In the genomic region with DNA sequence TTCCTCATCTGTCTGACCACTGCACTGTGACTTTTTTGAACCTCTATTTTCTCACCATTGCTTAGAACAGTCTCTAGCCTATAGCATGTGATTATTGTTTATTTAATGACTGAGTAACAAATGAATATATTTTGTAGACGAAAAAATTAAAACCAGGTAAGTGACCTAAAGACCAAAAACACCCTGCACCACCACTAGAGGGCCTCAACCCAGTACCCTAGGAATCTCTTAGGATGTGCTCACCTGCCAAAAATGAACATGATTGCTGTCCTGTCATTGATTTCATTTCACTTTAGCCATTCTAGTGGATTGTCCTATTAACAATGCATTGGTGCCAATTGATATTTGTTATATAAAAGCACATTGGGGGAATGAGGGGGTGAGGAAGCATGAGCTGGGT, we compare ENCODE assay signal across 10 cellular contexts.
DNase-seq lines count a peak whose midpoint lies in the region; ATAC-seq, FAIRE-seq and TF ChIP-seq lines count a peak whose summit lies in the region.
"Had no signal": no experiment of that assay in that cellular context is flagged by ENCODE, and none has a peak within 500 bp of the region (broad histone marks: within the 10 kb centered on the region; RNA-seq: fewer than 3 reads in every experiment).

No MANE protein-coding gene starts in this region.

- peak; percentile 43 for TF ChIP-seq CTCF in CD8-positive, alpha-beta T cell (IDR thresholded peaks at IDR 0.05)
- peak; percentile 21 for TF ChIP-seq CTCF in GM13977 (IDR thresholded peaks at IDR 0.05; ENCODE audit: extremely low read depth, insufficient read depth, missing control alignments)
- TF ChIP-seq CTCF in adrenal gland (IDR thresholded peaks at IDR 0.05), result peak; percentile 17 to 45 (median 28)
- peak; percentile 30; the same call in 1 of the 2 replicates for TF ChIP-seq CTCF in HepG2 (CRISPR knock-in tag; IDR thresholded peaks at IDR 0.05)

- H3K79me2 ChIP-seq in HepG2 (ENCODE audit: insufficient read depth, low read length), result no peaks in the 10 kb centered on the region

- in situ Hi-C loops in GM13977 (cut with MboI; ENCODE audit: low pct_unique_long_range_greater_than_20kb, low sequenced_read_pairs, unreplicated experiment) (loop anchor here (25.0 kb wide), 2 partner anchors 266 to 1466 kb away; a partner anchor contains a TSS), HepG2 (cut with HindIII; ENCODE audit: extremely low pct_ligation_motif_present, low pct_unique_long_range_greater_than_20kb) (loop anchor here (25.0 kb wide), 2 partner anchors 366 to 1466 kb away; a partner anchor contains a TSS)

- no peak overlapping the region for H3K4me3 Mint-ChIP-seq in CD8-positive, alpha-beta T cell

- intact Hi-C loops in CD8-positive, alpha-beta T cell (cut with DNase I, micrococcal nuclease), result loop anchor here in 1 of 2 experiments (10.0 kb wide), 2 partner anchors 1229 to 1469 kb away; a partner anchor contains a TSS
- intact Hi-C loops in adrenal gland (cut with DNase I), result loop anchor here in 1 of 2 donors (10.0 kb wide), 1 partner anchor 269 kb away; no protein-coding TSS in a partner anchor
- intact Hi-C loops in HepG2 (cut with micrococcal nuclease; ENCODE audit: unreplicated experiment), result loop anchor here (1.0 to 10.0 kb wide), 2 partner anchors 63 to 399 kb away; no protein-coding TSS in a partner anchor

- no peaks in the 10 kb centered on the region for H3K4me1 Mint-ChIP-seq in CD8-positive, alpha-beta T cell (ENCODE audit: low read depth)

- BruUV-seq in HepG2 (replicated peaks; lab: Mats Ljungman, UMichigan), result no TSS peak

- FAIRE-seq in HepG2 (lab: Jason Lieb, UNC) (no peak), small intestine (lab: Jason Lieb, UNC) (no peak)

- H3K9ac ChIP-seq in HepG2 (ENCODE audit: insufficient read depth, low read depth, low read length), result no peak overlapping the region

- no peak overlapping the region for H3K27ac ChIP-seq in CD8-positive, alpha-beta T cell (ENCODE audit: low read depth, low read length)
- H3K27ac ChIP-seq in adrenal gland, result no peak overlapping the region
- H3K27ac ChIP-seq in HepG2 (ENCODE audit: extremely low read length, insufficient read depth, low read length), result no peak overlapping the region
- no peak overlapping the region for H3K27ac ChIP-seq in small intestine (ENCODE audit: low read depth in 1 of 2, low read length in 1 of 2)

- no peaks in the 10 kb centered on the region for H3K9me3 ChIP-seq in CD8-positive, alpha-beta T cell (ENCODE audit: low read length)
- H3K9me3 ChIP-seq in adrenal gland (replicated peaks in 1 of 3) (no peaks in the 10 kb centered on the region), HepG2 (ENCODE audit: low read length) (no peaks in the 10 kb centered on the region), small intestine (ENCODE audit: control insufficient read depth, low read depth) (no peaks in the 10 kb centered on the region)

- H2AFZ ChIP-seq in HepG2 (ENCODE audit: low read length), result no peak overlapping the region

- H3K27ac Mint-ChIP-seq in CD8-positive, alpha-beta T cell, result no peak overlapping the region
- H3K27ac Mint-ChIP-seq: activated naive CD4-positive, alpha-beta T cell treated with anti-CD3 and anti-CD28 coated beads, Interleukin-2, amount 50 U/mL, for 72 hours had no signal

- no peak for TF ChIP-seq POLR2A in adrenal gland (IDR thresholded peaks at IDR 0.05)
- TF ChIP-seq POLR2A in HepG2 (IDR thresholded peaks at IDR 0.05; ENCODE audit: insufficient read depth in 1 of 2, low read depth in 2 of 2, low read length in 2 of 2), result no peak

- H3K4me2 ChIP-seq in HepG2 (ENCODE audit: low read depth, low read length), result no peak overlapping the region

- DNase-seq in CD8-positive, alpha-beta T cell, result no peak
- DNase-seq in GM13977 (ENCODE audit: low spot score) (no peak), adrenal gland (peak in 1 of 7 donors; percentile 1), HepG2 (ENCODE audit: low spot score) (no peak), small intestine (no peak), NCI-H774 (lab: John Stamatoyannopoulos, UW) (no peak), UCSD-AML1 (lab: John Stamatoyannopoulos, UW; ENCODE audit: unreplicated experiment) (no peak)
- DNase-seq: NCI-H524 treated with DMSO at 0.1 percent for 48 hours had no signal

- TF ChIP-seq RAD21 in HepG2 (CRISPR knock-in tag; IDR thresholded peaks at IDR 0.05), result no peak

- H3K9me3 Mint-ChIP-seq in CD8-positive, alpha-beta T cell, result no peaks in the 10 kb centered on the region
- H3K9me3 Mint-ChIP-seq: activated naive CD4-positive, alpha-beta T cell treated with anti-CD3 and anti-CD28 coated beads, Interleukin-2, amount 50 U/mL, for 72 hours had no signal

- POLR2A ChIA-PET in CD8-positive, alpha-beta T cell (lab: Charles Lee), result no interaction called here
- POLR2A ChIA-PET in HepG2 (lab: Yijun Ruan, JAX), result no interaction called here

- no peak overlapping the region for H3K4me3 ChIP-seq in CD8-positive, alpha-beta T cell (ENCODE audit: low read depth, low read length)
- no peak overlapping the region for H3K4me3 ChIP-seq in adrenal gland
- H3K4me3 ChIP-seq in HepG2 (replicated peaks in 1 of 3; ENCODE audit: insufficient read depth in 1 of 3, low read depth in 2 of 3, low read length in 3 of 3), result no peak overlapping the region
- no peak overlapping the region for H3K4me3 ChIP-seq in small intestine (ENCODE audit: low read depth in 1 of 2, low read length in 2 of 2)

- peaks cover 10% of the 10 kb centered on the region for H3K27me3 Mint-ChIP-seq in CD8-positive, alpha-beta T cell (ENCODE audit: low read depth)

- no peak for ATAC-seq in CD8-positive, alpha-beta T cell
- peak; percentile 68 for ATAC-seq in HepG2
- ATAC-seq in HG03108 (IDR thresholded peaks at IDR 0.05; ENCODE audit: unreplicated experiment), result no peak
- ATAC-seq: activated naive CD4-positive, alpha-beta T cell treated with anti-CD3 and anti-CD28 coated beads, Interleukin-2, amount 50 U/mL, for 72 hours had no signal

- no peaks in the 10 kb centered on the region for H3K27me3 ChIP-seq in CD8-positive, alpha-beta T cell (ENCODE audit: insufficient read depth, low read length)
- no peaks in the 10 kb centered on the region for H3K27me3 ChIP-seq in adrenal gland
- H3K27me3 ChIP-seq in HepG2 (ENCODE audit: control insufficient read depth in 1 of 2, insufficient read depth in 2 of 2, low read length in 2 of 2), result no peaks in the 10 kb centered on the region; a peak in 1 of 5 replicates
- H3K27me3 ChIP-seq in small intestine (ENCODE audit: control insufficient read depth in 2 of 2, insufficient read depth in 2 of 2, low read length in 2 of 2), result no peaks in the 10 kb centered on the region

- no peaks in the 10 kb centered on the region for H3K36me3 Mint-ChIP-seq in CD8-positive, alpha-beta T cell
- H3K36me3 Mint-ChIP-seq: activated naive CD4-positive, alpha-beta T cell treated with anti-CD3 and anti-CD28 coated beads, Interleukin-2, amount 50 U/mL, for 72 hours had no signal

- no peaks in the 10 kb centered on the region for H3K36me3 ChIP-seq in CD8-positive, alpha-beta T cell (ENCODE audit: insufficient read depth, low read length)
- H3K36me3 ChIP-seq in adrenal gland (replicated peaks in 1 of 2) (no peaks in the 10 kb centered on the region), HepG2 (replicated peaks in 1 of 2; ENCODE audit: control insufficient read depth in 1 of 2, insufficient read depth in 2 of 2, low read length in 2 of 2) (no peaks in the 10 kb centered on the region), small intestine (ENCODE audit: control insufficient read depth in 2 of 2, insufficient read depth in 2 of 2, low read length in 2 of 2) (no peaks in the 10 kb centered on the region)

- no peak for TF ChIP-seq EP300 in HepG2 (IDR thresholded peaks at IDR 0.05; ENCODE audit: low read depth in 2 of 2, low read length in 2 of 2)
- TF ChIP-seq EP300 in HepG2 (CRISPR knock-in tag; IDR thresholded peaks at IDR 0.05; ENCODE audit: borderline replicate concordance), result no peak

- 64 to 86% (median 77%) methylated on average over 1 of the region's 1 CpG for WGBS in adrenal gland, 4 donors
- 0% methylated on average over 1 of the region's 1 CpG for WGBS in HepG2 (ENCODE audit: low lambda C conversion rate)
- 63 to 91% (median 68%) methylated on average over 1 of the region's 1 CpG for WGBS in small intestine, 3 donors

- CTCF ChIA-PET in CD8-positive, alpha-beta T cell (lab: Charles Lee), result no interaction called here
- CTCF ChIA-PET in HepG2 (lab: Yijun Ruan, JAX; ENCODE audit: low intra/inter-chr PET ratio, low total read pairs), result no interaction called here

- no peaks in the 10 kb centered on the region for H3K4me1 ChIP-seq in CD8-positive, alpha-beta T cell (ENCODE audit: insufficient read depth, low read length)
- no peaks in the 10 kb centered on the region for H3K4me1 ChIP-seq in adrenal gland (replicated peaks in 1 of 2)
- H3K4me1 ChIP-seq in HepG2 (ENCODE audit: insufficient read depth, low read length), result no peaks in the 10 kb centered on the region
- H3K4me1 ChIP-seq in small intestine (ENCODE audit: control insufficient read depth in 2 of 2, insufficient read depth in 1 of 2, low read depth in 1 of 2, low read length in 1 of 2), result no peaks in the 10 kb centered on the region

- H4K20me1 ChIP-seq in HepG2 (ENCODE audit: insufficient read depth, low read length), result no peaks in the 10 kb centered on the region

TF ChIP-seq in HepG2, 621 proteins besides CTCF, POLR2A, EP300 and RAD21:
- TF ChIP-seq ZNF703 (CRISPR knock-in tag; IDR thresholded peaks at IDR 0.05; ENCODE audit: borderline replicate concordance) (no peak), ZNF207 (IDR thresholded peaks at IDR 0.05; ENCODE audit: borderline replicate concordance) (no peak), ZSCAN12 (CRISPR knock-in tag; IDR thresholded peaks at IDR 0.05) (no peak)
TF ChIP-seq in HepG2: peak in this region for 0.
